ENCODE assay signal across 17 cellular contexts in genomic region chr17:48583708-48584582, GRCh38. TPM values are rescaled to one million over a fixed set of nuclear protein-coding genes. Genes with fewer than 3 reads are reported as not detected.
DNase-seq lines count a peak whose midpoint lies in the region; ATAC-seq and TF ChIP-seq lines count a peak whose summit lies in the region.
"Had no signal": no experiment of that assay in that cellular context is flagged by ENCODE, and none has a peak within 500 bp of the region (broad histone marks: within the 10 kb centered on the region; RNA-seq: fewer than 3 reads in every experiment).

No MANE protein-coding gene starts in this region.

- peaks cover 63 to 81% of the 10 kb centered on the region in 2 donors for H3K27me3 Mint-ChIP-seq in CD8-positive, alpha-beta memory T cell

- no peak overlapping the region for H3K27ac ChIP-seq in CD8-positive, alpha-beta memory T cell (ENCODE audit: low read depth, low read length)
- H3K27ac ChIP-seq in SJCRH30 = no peak overlapping the region
- H3K27ac ChIP-seq: C4-2B, parathyroid adenoma had no signal

- no peak overlapping the region for H3K27ac Mint-ChIP-seq in CD8-positive, alpha-beta memory T cell
- H3K27ac Mint-ChIP-seq: activated B cell treated with CpG ODN at 0.5 μM for 24 hours; activated T-cell treated with anti-CD3 and anti-CD28 coated beads, Interleukin-2, amount 50 U/mL, for 24 hours had no signal

- H3K9me3 Mint-ChIP-seq in CD8-positive, alpha-beta memory T cell = no peaks in the 10 kb centered on the region
- H3K9me3 Mint-ChIP-seq: activated B cell treated with CpG ODN at 0.5 μM for 24 hours; activated T-cell treated with anti-CD3 and anti-CD28 coated beads, Interleukin-2, amount 50 U/mL, for 24 hours had no signal

- H3K9me3 ChIP-seq in CD8-positive, alpha-beta memory T cell (ENCODE audit: low read length) = no peaks in the 10 kb centered on the region
- H3K9me3 ChIP-seq in SJCRH30 (replicated peaks) = no peaks in the 10 kb centered on the region

- H3K4me1 ChIP-seq in CD8-positive, alpha-beta memory T cell (ENCODE audit: insufficient read depth, low read length) = peaks cover 32% of the 10 kb centered on the region
- peaks cover 21% of the 10 kb centered on the region for H3K4me1 ChIP-seq in SJCRH30
- H3K4me1 ChIP-seq: parathyroid adenoma had no signal

- POLR2A ChIA-PET in CD8-positive, alpha-beta memory T cell (lab: Charles Lee) = no interaction called here

- peaks cover 0 to 3% (median 0%) of the 10 kb centered on the region in 3 donors for H3K36me3 Mint-ChIP-seq in CD8-positive, alpha-beta memory T cell

- peaks cover 31 to 51% (median 38%) of the 10 kb centered on the region in 3 donors for H3K4me1 Mint-ChIP-seq in CD8-positive, alpha-beta memory T cell

- CTCF ChIA-PET in CD8-positive, alpha-beta memory T cell (lab: Charles Lee) = interaction anchor here (1.4 to 1.9 kb wide), 4 partner anchors 9 to 131 kb away, joined by 3 to 6 read pairs (median 3); partner anchors contain the start of gene HOXB5

- H3K27me3 ChIP-seq in CD8-positive, alpha-beta memory T cell (ENCODE audit: insufficient read depth, low read length, poor library complexity, severe bottlenecking) = peaks cover 54% of the 10 kb centered on the region
- H3K27me3 ChIP-seq in kidney epithelial cell (ENCODE audit: control insufficient read depth, insufficient read depth, low read length) = no peaks in the 10 kb centered on the region
- no peaks in the 10 kb centered on the region for H3K27me3 ChIP-seq in SJCRH30

- DNase-seq in A172 (ENCODE audit: low spot score) (peak; percentile 47), kidney epithelial cell (ENCODE audit: low read depth) (no peak), activated gamma-delta T cell (lab: John Stamatoyannopoulos, UW) (no peak), SJCRH30 (no peak)
- no peak for DNase-seq in CD8-positive, alpha-beta memory T cell
- DNase-seq: activated B cell treated with CpG ODN at 0.5 μM for 24 hours; activated T-cell treated with anti-CD3 and anti-CD28 coated beads, Interleukin-2, amount 50 U/mL, for 24 hours; caudate nucleus; GF-D8; mesendoderm; NCI-H1694 treated with DMSO at 0.1 percent for 48 hours had no signal

- H3K4me3 ChIP-seq in CD8-positive, alpha-beta memory T cell (ENCODE audit: low read length) = no peak overlapping the region
- H3K4me3 ChIP-seq in WI38 (ENCODE audit: low read depth, low read length) (peak overlapping the region; percentile 89), kidney epithelial cell (ENCODE audit: low read depth, low read length) (peak overlapping the region; percentile 68), SJCRH30 (no peak overlapping the region)

- TF ChIP-seq CTCF in WI38 (IDR thresholded peaks at IDR 0.05; ENCODE audit: low read depth, low read length) (no peak), kidney epithelial cell (IDR thresholded peaks at IDR 0.05; ENCODE audit: insufficient read depth, low read length, poor library complexity, severe bottlenecking) (no peak)

- H3K4me3 Mint-ChIP-seq in CD8-positive, alpha-beta memory T cell = peak overlapping the region in 6 of 7 donors; percentile 15 to 94 (median 27)

- ATAC-seq in HG02678 (IDR thresholded peaks at IDR 0.05; ENCODE audit: unreplicated experiment) (no peak), GM21526 (IDR thresholded peaks at IDR 0.05; ENCODE audit: low FRiP score, unreplicated experiment) (no peak)

- H3K36me3 ChIP-seq in CD8-positive, alpha-beta memory T cell (ENCODE audit: insufficient read depth, low read length) = no peaks in the 10 kb centered on the region
- H3K36me3 ChIP-seq in kidney epithelial cell (ENCODE audit: control insufficient read depth, insufficient read depth, low read length) = peaks cover 2% of the 10 kb centered on the region
- H3K36me3 ChIP-seq in SJCRH30 = no peaks in the 10 kb centered on the region

RNA-seq across cellular contexts. Expression of gene HOXB4, which starts 5.8 kb away (rescaled TPM):
- 5.1 and 6.3 TPM in 2 replicates for total RNA-seq in A172 (2014; rRNA removed; shearing (Covaris generic))
- 1 to 10 TPM; 3.4 to 3.7 TPM for total RNA-seq in CD8-positive, alpha-beta memory T cell
- 0.33 TPM for polyA plus RNA-seq in CD8-positive, alpha-beta memory T cell
- 3.6 and 4.4 TPM in 2 replicates for total RNA-seq in kidney epithelial cell
- 3.7 and 4.3 TPM in 2 replicates for total RNA-seq in SJCRH30 (2014; rRNA removed; shearing (Covaris generic))

RNA-seq across cellular contexts. Expression of gene HOXB3, which starts 6.1 kb away (rescaled TPM):
- 20.1 and 24.1 TPM in 2 replicates for total RNA-seq in A172 (2014; rRNA removed; shearing (Covaris generic))
- 1 to 10 TPM; 3.0 to 3.5 TPM for total RNA-seq in CD8-positive, alpha-beta memory T cell
- polyA plus RNA-seq in CD8-positive, alpha-beta memory T cell = 0.10 TPM
- total RNA-seq in kidney epithelial cell = 24.0 and 31.1 TPM in 2 replicates
- total RNA-seq in SJCRH30 (2014; rRNA removed; shearing (Covaris generic)) = 7.4 and 8.8 TPM in 2 replicates

RNA-seq across cellular contexts. Expression of gene HOXB5, which starts 9.6 kb away (rescaled TPM):
- total RNA-seq in A172 (2014; rRNA removed; shearing (Covaris generic)) = 2.0 and 2.4 TPM in 2 replicates
- total RNA-seq in CD8-positive, alpha-beta memory T cell = not detected
- not detected for polyA plus RNA-seq in CD8-positive, alpha-beta memory T cell
- total RNA-seq in kidney epithelial cell = 3.6 and 3.8 TPM in 2 replicates
- total RNA-seq in SJCRH30 (2014; rRNA removed; shearing (Covaris generic)) = 0.51 and 0.61 TPM in 2 replicates
- total RNA-seq: activated B cell treated with CpG ODN at 0.5 μM for 24 hours, SK-MEL-5 had no signal

RNA-seq across cellular contexts. Expression of gene HOXB6, which starts 20.8 kb away (rescaled TPM):
- total RNA-seq in A172 (2014; rRNA removed; shearing (Covaris generic)) = 40.2 and 58.7 TPM in 2 replicates
- total RNA-seq in CD8-positive, alpha-beta memory T cell = under 1 TPM; 0.22 to 0.37 TPM
- polyA plus RNA-seq in CD8-positive, alpha-beta memory T cell = not detected
- 29.8 and 30.7 TPM in 2 replicates for total RNA-seq in kidney epithelial cell
- 6.2 and 7.5 TPM in 2 replicates for total RNA-seq in SJCRH30 (2014; rRNA removed; shearing (Covaris generic))
- total RNA-seq: activated B cell treated with CpG ODN at 0.5 μM for 24 hours had no signal

RNA-seq across cellular contexts. Expression of gene HOXB7, which starts 26.9 kb away (rescaled TPM):
- total RNA-seq in A172 (2014; rRNA removed; shearing (Covaris generic)) = 22.4 and 24.7 TPM in 2 replicates
- under 1 TPM; 0.89 to 0.96 TPM for total RNA-seq in CD8-positive, alpha-beta memory T cell
- polyA plus RNA-seq in CD8-positive, alpha-beta memory T cell = 0.87 TPM
- total RNA-seq in kidney epithelial cell = 26.3 and 27.2 TPM in 2 replicates
- total RNA-seq in SJCRH30 (2014; rRNA removed; shearing (Covaris generic)) = 18.8 and 23.1 TPM in 2 replicates

Comparison
In these comparisons a context has a peak if more than half of its experiments do, and no peak if none do; other contexts are left out.
1. H3K4me3 ChIP-seq: peak in WI38 (single experiment) and kidney epithelial cell (single experiment); none in CD8-positive, alpha-beta memory T cell (single experiment) and SJCRH30 (single experiment).